ENCODE assay signal across 24 cellular contexts in the genomic region with DNA sequence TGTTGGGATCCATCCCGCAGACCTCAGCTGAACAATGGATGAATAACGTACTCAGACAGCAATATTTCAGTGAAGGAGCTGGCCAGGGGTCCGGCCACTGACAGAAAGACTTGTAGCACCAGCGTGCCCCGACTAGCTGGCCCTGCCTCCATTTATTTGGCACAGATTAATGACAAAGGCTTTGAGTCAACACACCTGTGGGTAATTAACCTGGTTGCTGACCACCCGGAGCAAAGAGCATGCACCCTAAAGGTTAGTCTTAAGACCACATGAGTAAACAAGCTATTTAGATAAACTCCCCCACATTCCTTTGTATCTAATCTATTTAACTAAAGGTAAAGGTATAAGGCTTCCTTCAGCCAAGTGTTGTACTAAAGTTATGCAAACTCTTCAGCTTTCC.
"Had no signal": no experiment of that assay in that cellular context is flagged by ENCODE, and none has a peak within 500 bp of the region (broad histone marks: within the 10 kb centered on the region; RNA-seq: fewer than 3 reads in every experiment).

No MANE protein-coding gene starts in this region.

- H3K27me3 ChIP-seq: cardiac muscle cell, MG63 had no signal

- H3K9me3 Mint-ChIP-seq: activated T-cell treated with anti-CD3 and anti-CD28 coated beads, Interleukin-2, amount 50 U/mL, for 4 hours; brain had no signal

- H3K27ac ChIP-seq: cardiac muscle cell, KMS-11 had no signal

- H3K4me1 Mint-ChIP-seq: activated CD4-positive, alpha-beta T cell treated with anti-CD3 and anti-CD28 coated beads, Interleukin-2, amount 10 ng/mL, durations not matched to agents 24 days and 14 days; brain had no signal

- H3K4me3 Mint-ChIP-seq: activated CD4-positive, alpha-beta memory T cell treated with anti-CD3 and anti-CD28 coated beads for 36 hours; activated CD4-positive, alpha-beta T cell treated with anti-CD3 and anti-CD28 coated beads, Interleukin-2, amount 10 ng/mL, durations not matched to agents 24 days and 14 days; activated naive CD8-positive, alpha-beta T cell; activated T-cell treated with anti-CD3 and anti-CD28 coated beads, Interleukin-2, amount 50 U/mL, for 4 hours; brain; T-helper 1 cell treated with Interleukin-12 subunit alpha and Interleukin-12 subunit beta and Interleukin-4 antibody, amounts not matched to agents 30 μg/mL and 1 μg/mL, for 36 hours had no signal

- H3K36me3 Mint-ChIP-seq: activated CD4-positive, alpha-beta memory T cell treated with anti-CD3 and anti-CD28 coated beads for 36 hours; activated naive CD8-positive, alpha-beta T cell; brain had no signal

- H3K9ac ChIP-seq: KMS-11 had no signal

- H3K27ac Mint-ChIP-seq: activated CD4-positive, alpha-beta memory T cell treated with anti-CD3 and anti-CD28 coated beads for 36 hours; activated CD4-positive, alpha-beta T cell treated with anti-CD3 and anti-CD28 coated beads, Interleukin-2, amount 10 ng/mL, durations not matched to agents 24 days and 14 days; activated naive CD8-positive, alpha-beta T cell; brain; T-helper 1 cell treated with Interleukin-12 subunit alpha and Interleukin-12 subunit beta and Interleukin-4 antibody, amounts not matched to agents 30 μg/mL and 1 μg/mL, for 36 hours had no signal

- H3K36me3 ChIP-seq: cardiac muscle cell, MG63 had no signal

- H3K9me3 ChIP-seq: MG63 had no signal

- ATAC-seq: activated T-cell treated with anti-CD3 and anti-CD28 coated beads, Interleukin-2, amount 50 U/mL, for 4 hours; PC-3 had no signal

- H3K27me3 Mint-ChIP-seq: activated CD4-positive, alpha-beta memory T cell treated with anti-CD3 and anti-CD28 coated beads for 36 hours; activated CD4-positive, alpha-beta T cell treated with anti-CD3 and anti-CD28 coated beads, Interleukin-2, amount 10 ng/mL, durations not matched to agents 24 days and 14 days; activated naive CD8-positive, alpha-beta T cell; brain had no signal

- DNase-seq: activated CD4-positive, alpha-beta memory T cell treated with anti-CD3 and anti-CD28 coated beads for 36 hours; activated CD4-positive, alpha-beta T cell treated with anti-CD3 and anti-CD28 coated beads, Interleukin-2, amount 10 ng/mL, durations not matched to agents 24 days and 14 days; activated CD4-positive, CD25-positive, alpha-beta regulatory T cell treated with anti-CD3 and anti-CD28 coated beads, Interleukin-2, amount 50 U/mL, for 72 hours; activated CD8-positive, alpha-beta memory T cell treated with anti-CD3 and anti-CD28 coated beads for 24 hours; activated effector memory CD4-positive, alpha-beta T cell treated with anti-CD3 and anti-CD28 coated beads, Interleukin-2, amount 50 U/mL, for 16 hours; activated naive CD4-positive, alpha-beta T cell treated with Interleukin-2 at 50 U/mL for 16 hours; activated T-cell treated with anti-CD3 and anti-CD28 coated beads, Interleukin-2, amount 50 U/mL, for 4 hours; amygdala; MG63; MV-4-11; NCI-H1105; NCI-H1436; NCI-H1694 treated with DMSO at 0.1 percent for 48 hours; NCI-H2029 treated with DMSO at 0.1 percent for 48 hours; NCI-H345; NCI-H510A; NCI-H526 treated with DMSO at 0.1 percent for 48 hours; PC-3; SHP77 treated with DMSO at 0.1 percent for 48 hours had no signal

- H3K4me3 ChIP-seq: cardiac muscle cell, MG63 had no signal
